In the genomic region with DNA sequence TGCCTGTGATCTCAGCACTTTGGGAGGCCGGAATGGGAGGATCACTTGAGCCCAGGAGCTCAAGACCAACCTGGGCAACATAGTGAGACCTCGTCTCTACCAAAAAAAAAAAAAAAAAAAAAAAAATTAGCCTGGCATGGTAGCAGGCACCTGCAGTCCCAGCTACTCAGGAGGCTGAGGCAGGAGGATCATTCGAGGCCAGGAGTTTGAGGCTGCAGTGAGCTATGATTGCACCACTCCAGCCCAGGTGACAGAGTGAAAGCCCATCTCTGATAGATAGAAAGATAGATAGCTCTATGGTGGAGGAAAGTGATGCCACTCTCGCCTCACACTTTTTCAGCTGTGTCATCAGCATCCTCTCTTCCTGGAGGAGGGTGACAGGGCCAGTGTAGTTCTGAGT, we compare ENCODE assay signal across 15 cellular contexts. TPM values are rescaled to one million over a fixed set of nuclear protein-coding genes. Genes with fewer than 3 reads are reported as not detected.
DNase-seq lines count a peak whose midpoint lies in the region; ATAC-seq, FAIRE-seq and TF ChIP-seq lines count a peak whose summit lies in the region.
"Not testable (repeated sequence)": the region's sequence is repeated elsewhere in the genome, so short reads cannot be mapped to it uniquely, and the experiment has no call there.
"Had no signal": no experiment of that assay in that cellular context is flagged by ENCODE, and none has a peak within 500 bp of the region (broad histone marks: within the 10 kb centered on the region; RNA-seq: fewer than 3 reads in every experiment).

No MANE protein-coding gene starts in this region.

- TF ChIP-seq RAD21 in A549 (conservative IDR thresholded peaks at IDR 0.05 in 1 of 2, IDR thresholded peaks at IDR 0.05 in 1 of 2) = not testable (repeated sequence)

- CTCF ChIA-PET in A549 (lab: Yijun Ruan, JAX) = interaction anchor here (1.0 to 7.9 kb wide), 25 partner anchors 9 to 438 kb away, joined by 3 to 73 read pairs (median 6); partner anchors contain the start of gene ZNRF3
- CTCF ChIA-PET in HEK293 (lab: Yijun Ruan, JAX) = interaction anchor here (0.7 to 9.7 kb wide), 32 partner anchors 10 to 439 kb away, joined by 3 to 121 read pairs (median 6); no protein-coding TSS in a partner anchor
- CTCF ChIA-PET in WTC11 (lab: Charles Lee) = interaction anchor here (0.5 to 5.1 kb wide), 33 partner anchors 8 to 468 kb away, joined by 3 to 60 read pairs (median 8); partner anchors contain the start of genes C22orf31, XBP1 and ZNRF3

- H3K27ac ChIP-seq in A549 = peak overlapping the region; percentile 70 to 87
- H3K27ac ChIP-seq in HEK293 (ENCODE audit: extremely low read depth, low read depth, low read length) = not testable (repeated sequence)

- 100% methylated on average over 3 of the region's 4 CpGs for WGBS in A549 (ENCODE audit: missing lambda C conversion rate)

- not testable (repeated sequence) for DNase-seq in A549 (ENCODE audit: low read depth in 1 of 2, low spot score in 1 of 2); WTC11 (ENCODE audit: low spot score); mesothelial cell of epicardium (ENCODE audit: low spot score in 2 of 2, unreplicated experiment in 2 of 2); stimulated activated naive CD8-positive, alpha-beta T cell treated with anti-CD3 and anti-CD28 coated beads, Interleukin-15, amount 100 ng/mL, for 72 hours

- not testable (repeated sequence) for H3K27me3 Mint-ChIP-seq in WTC11 (ENCODE audit: low read depth); brain; mesothelial cell of epicardium (ENCODE audit: low read depth)
- H3K27me3 Mint-ChIP-seq in stimulated activated naive CD8-positive, alpha-beta T cell treated with anti-CD3 and anti-CD28 coated beads, Interleukin-15, amount 100 ng/mL, for 72 hours = peaks cover 23% of the 10 kb centered on the region

- not testable (repeated sequence) for TF ChIP-seq EP300 in A549 (IDR thresholded peaks at IDR 0.05)

- TF ChIP-seq CTCF in A549 (IDR thresholded peaks at IDR 0.05); HEK293 (tag by site-specific recombination; IDR thresholded peaks at IDR 0.05); WTC11 (IDR thresholded peaks at IDR 0.05); brain (conservative IDR thresholded peaks at IDR 0.05); mesothelial cell of epicardium (IDR thresholded peaks at IDR 0.05; ENCODE audit: unreplicated experiment): not testable (repeated sequence)

- H3K9me3 Mint-ChIP-seq in WTC11; brain; mesothelial cell of epicardium; stimulated activated naive CD8-positive, alpha-beta T cell treated with anti-CD3 and anti-CD28 coated beads, Interleukin-15, amount 100 ng/mL, for 72 hours: not testable (repeated sequence)

- H3K4me2 ChIP-seq in A549 = not testable (repeated sequence)

- FAIRE-seq in A549 (lab: Jason Lieb, UNC) = not testable (repeated sequence)

- H3K36me3 Mint-ChIP-seq in WTC11 = peaks cover 10% of the 10 kb centered on the region
- peaks cover 11% of the 10 kb centered on the region for H3K36me3 Mint-ChIP-seq in brain
- not testable (repeated sequence) for H3K36me3 Mint-ChIP-seq in mesothelial cell of epicardium

- not testable (repeated sequence) for H3K4me3 ChIP-seq in A549; HEK293 (ENCODE audit: low read depth, low read length)

- not testable (repeated sequence) for ATAC-seq in A549, WTC11
- peak; percentile 4 for ATAC-seq in esophagus mucosa
- peak; percentile 37 for ATAC-seq in stimulated activated naive CD8-positive, alpha-beta T cell treated with anti-CD3 and anti-CD28 coated beads, Interleukin-15, amount 100 ng/mL, for 72 hours

- peaks cover 57% of the 10 kb centered on the region for H3K4me1 ChIP-seq in A549
- not testable (repeated sequence) for H3K4me1 ChIP-seq in HEK293 (ENCODE audit: control insufficient read depth, insufficient read depth, low read length)

- H3K9me3 ChIP-seq in A549; HEK293 (ENCODE audit: control insufficient read depth, insufficient read depth, low read depth, low read length): not testable (repeated sequence)

- not testable (repeated sequence) for H3K4me3 Mint-ChIP-seq in WTC11; brain; mesothelial cell of epicardium; stimulated activated naive CD8-positive, alpha-beta T cell treated with anti-CD3 and anti-CD28 coated beads, Interleukin-15, amount 100 ng/mL, for 72 hours

- 0 out of 2 replicates have a peak overlapping the region, but pooled peaks have one; percentile 22 for H3K27ac Mint-ChIP-seq in WTC11
- H3K27ac Mint-ChIP-seq in brain = peak overlapping the region in 3 of 5 experiments; percentile 29 to 79 (median 64)
- peak overlapping the region; percentile 78 for H3K27ac Mint-ChIP-seq in mesothelial cell of epicardium
- H3K27ac Mint-ChIP-seq in stimulated activated naive CD8-positive, alpha-beta T cell treated with anti-CD3 and anti-CD28 coated beads, Interleukin-15, amount 100 ng/mL, for 72 hours = not testable (repeated sequence)

- not testable (repeated sequence) for TF ChIP-seq POLR2A in A549 (IDR thresholded peaks at IDR 0.05; ENCODE audit: low read length)

- POLR2A ChIA-PET in A549 (lab: Yijun Ruan, JAX) = interaction anchor here (0.7 to 1.9 kb wide), 2 partner anchors 8 to 156 kb away, joined by 6 to 8 read pairs; partner anchors contain the start of gene ZNRF3
- POLR2A ChIA-PET in HEK293 (lab: Yijun Ruan, JAX) = interaction anchor here (0.7 to 1.9 kb wide), 3 partner anchors 80 to 267 kb away, joined by 5 to 11 read pairs (median 6); partner anchors contain the start of genes CCDC117 and ZNRF3
- POLR2A ChIA-PET in WTC11 (lab: Charles Lee) = interaction anchor here (0.7 to 1.4 kb wide), 4 partner anchors 18 to 157 kb away, joined by 3 to 5 read pairs (median 4); no protein-coding TSS in a partner anchor

- H3K4me1 Mint-ChIP-seq in WTC11; stimulated activated naive CD8-positive, alpha-beta T cell treated with anti-CD3 and anti-CD28 coated beads, Interleukin-15, amount 100 ng/mL, for 72 hours: not testable (repeated sequence)
- peaks cover 27% of the 10 kb centered on the region for H3K4me1 Mint-ChIP-seq in brain
- peaks cover 18% of the 10 kb centered on the region for H3K4me1 Mint-ChIP-seq in mesothelial cell of epicardium

- peaks cover 0 to 16% of the 10 kb centered on the region in 2 experiments; a peak in 1 of 3 replicates for H3K36me3 ChIP-seq in HEK293 (ENCODE audit: control insufficient read depth in 2 of 2, insufficient read depth in 1 of 2, low read length in 2 of 2)

TF ChIP-seq in HEK293, 187 proteins besides CTCF, POLR2A, EP300 and RAD21:
- TF ChIP-seq ZNF366 (tag by site-specific recombination; conservative IDR thresholded peaks at IDR 0.05) = 0 out of 2 replicates have a peak, but pooled peaks have one; percentile 10

RNA-seq across cellular contexts. Expression of gene C22orf31, which starts 21.9 kb away (rescaled TPM):
- polyA plus RNA-seq in A549 (2011; rRNA removed) (not detected in 2 replicates), A549 (2017; fragmentation: RNase III; extraction: RNeasy Plus Mini Kit Qiagen cat#74134 plus additional on column Dnase treatment) (not detected in 3 replicates), brain (ENCODE audit: insufficient read depth, low read depth, low replicate concordance) (0.36 TPM)
- polyA plus RNA-seq in A549 (2012; cell fraction: cytosol; rRNA removed) = not detected in 2 replicates
- not detected in 2 replicates for polyA plus RNA-seq in A549 (2012; cell fraction: nucleus; rRNA removed)
- polyA minus RNA-seq in A549 (2011; rRNA and poly(A)+ RNA removed) = not detected in 2 replicates
- total RNA-seq in WTC11 (2021) (not detected in 3 replicates), esophagus mucosa (not detected), mesothelial cell of epicardium (0.44 to 0.45 TPM in 2 of 3 replicates, not detected in the other)
- total RNA-seq: Calu3; CD4-positive, alpha-beta T cell; CD8-positive, alpha-beta memory T cell; Daoy; G401; H1; H7 had no signal
- polyA plus RNA-seq: CD14-positive monocyte; CD8-positive, alpha-beta memory T cell; H1 had no signal

RNA-seq across cellular contexts. Expression of gene KREMEN1, which starts 33.2 kb away (rescaled TPM):
- polyA plus RNA-seq in A549 (2011; rRNA removed) = 1.7 and 2.4 TPM in 2 replicates
- 1.5 and 2.4 TPM in 2 replicates for polyA plus RNA-seq in A549 (2012; cell fraction: cytosol; rRNA removed)
- 2.1 TPM in 2 replicates for polyA plus RNA-seq in A549 (2012; cell fraction: nucleus; rRNA removed)
- 2.5 to 2.7 TPM (median 2.7 TPM) in 3 replicates for polyA plus RNA-seq in A549 (2017; fragmentation: RNase III; extraction: RNeasy Plus Mini Kit Qiagen cat#74134 plus additional on column Dnase treatment)
- 3.7 and 4.5 TPM in 2 replicates for polyA minus RNA-seq in A549 (2011; rRNA and poly(A)+ RNA removed)
- total RNA-seq in WTC11 (2021) = 4.1 to 5.8 TPM (median 5.4 TPM) in 3 replicates
- 50.5 TPM for polyA plus RNA-seq in brain (ENCODE audit: insufficient read depth, low read depth, low replicate concordance)
- 72.9 TPM for total RNA-seq in esophagus mucosa
- total RNA-seq in mesothelial cell of epicardium = 24.4 to 30.9 TPM (median 28.5 TPM) in 3 replicates
- total RNA-seq: CD4-positive, alpha-beta T cell had no signal
- polyA plus RNA-seq: CD8-positive, alpha-beta memory T cell had no signal
